In genomic region chr3:142652826-142653292, GRCh38 we compare ENCODE assay signal across 1 cellular context.
TF ChIP-seq lines count a peak whose summit lies in the region.

No MANE protein-coding gene starts in this region.

TF ChIP-seq in K562, 482 proteins besides CTCF, POLR2A, EP300 and RAD21 (continued from another document):
- TF ChIP-seq ZNF224 (CRISPR knock-in tag; IDR thresholded peaks at IDR 0.05) (no peak), ZNF311 (CRISPR knock-in tag; IDR thresholded peaks at IDR 0.05) (no peak), FOSL1 (tag; conservative IDR thresholded peaks at IDR 0.05) (peak; percentile 32; the same call in 1 of the 2 replicates), THAP12 (CRISPR knock-in tag; IDR thresholded peaks at IDR 0.05) (no peak), ZNF592 (IDR thresholded peaks at IDR 0.05) (peak; percentile 93), ELF4 (CRISPR knock-in tag; IDR thresholded peaks at IDR 0.05) (0 out of 2 replicates have a peak, but pooled peaks have one; percentile 11), HDAC8 (tag; IDR thresholded peaks at IDR 0.05) (no peak), ATF4 (CRISPR knock-in tag; IDR thresholded peaks at IDR 0.05) (no peak), CREB3 (tag; conservative IDR thresholded peaks at IDR 0.05; ENCODE audit: low read depth) (peak; percentile 71), SUPT5H (IDR thresholded peaks at IDR 0.05) (no peak), MAFG (tag; conservative IDR thresholded peaks at IDR 0.05) (peak; percentile 99), NR0B1 (IDR thresholded peaks at IDR 0.05; ENCODE audit: partially characterized antibody) (no peak), ETV6 (IDR thresholded peaks at IDR 0.05; ENCODE audit: borderline replicate concordance in 1 of 2, low read depth in 2 of 2, low read length in 1 of 2) (no peak), ETV6 (CRISPR knock-in tag; IDR thresholded peaks at IDR 0.05; ENCODE audit: borderline replicate concordance) (no peak), ARID1B (IDR thresholded peaks at IDR 0.05) (peak; percentile 66), MNT (conservative IDR thresholded peaks at IDR 0.05) (peak; percentile 44 to 52; a peak in 3 of 4 replicates), KAT7 (CRISPR knock-in tag; IDR thresholded peaks at IDR 0.05; ENCODE audit: borderline replicate concordance) (no peak)
